In genomic region chr1:94698341-94698740, GRCh38 we compare ENCODE assay signal across 20 cellular contexts.
DNase-seq lines count a peak whose midpoint lies in the region; ATAC-seq, FAIRE-seq and TF ChIP-seq lines count a peak whose summit lies in the region.
"Had no signal": no experiment of that assay in that cellular context is flagged by ENCODE, and none has a peak within 500 bp of the region (broad histone marks: within the 10 kb centered on the region; RNA-seq: fewer than 3 reads in every experiment).

No MANE protein-coding gene starts in this region.

- H3K4me2 ChIP-seq in astrocyte (ENCODE audit: low read length) = peak overlapping the region; percentile 18

- H3K4me3 ChIP-seq in astrocyte (ENCODE audit: insufficient read depth, low read depth, low read length) = no peak overlapping the region
- no peak overlapping the region for H3K4me3 ChIP-seq in mesodermal cell (ENCODE audit: extremely low read depth, insufficient read depth, low read length, poor library complexity, severe bottlenecking)
- H3K4me3 ChIP-seq in body of pancreas = no peak overlapping the region
- H3K4me3 ChIP-seq: heart left ventricle, mucosa of descending colon, vagina had no signal

- TF ChIP-seq POLR2A in body of pancreas (IDR thresholded peaks at IDR 0.05) = no peak

- H3K4me3 Mint-ChIP-seq in astrocyte (ENCODE audit: unreplicated experiment) = no peak overlapping the region
- H3K4me3 Mint-ChIP-seq: stimulated activated naive B cell treated with anti-CD40 and anti-IgM and Interleukin-4, amounts not matched to agents 10 μg/mL and 1 μg/mL and 100 μg/mL, for 72 hours had no signal

- no peaks in the 10 kb centered on the region for H3K36me3 ChIP-seq in astrocyte (ENCODE audit: insufficient read depth, low read length)
- no peaks in the 10 kb centered on the region for H3K36me3 ChIP-seq in mesodermal cell (ENCODE audit: control insufficient read depth, insufficient read depth, low read length)
- H3K36me3 ChIP-seq in body of pancreas (replicated peaks in 1 of 2; ENCODE audit: insufficient read depth in 1 of 2, low read depth in 2 of 2) = no peaks in the 10 kb centered on the region
- H3K36me3 ChIP-seq: heart left ventricle, vagina had no signal

- H3K4me1 ChIP-seq in astrocyte (ENCODE audit: insufficient read depth, low read length) = peaks cover 21% of the 10 kb centered on the region
- H3K4me1 ChIP-seq in mesodermal cell (ENCODE audit: control insufficient read depth, insufficient read depth, low read length, poor library complexity, severe bottlenecking) = peaks cover 15% of the 10 kb centered on the region
- H3K4me1 ChIP-seq in body of pancreas = peaks cover 21% of the 10 kb centered on the region
- H3K4me1 ChIP-seq: vagina had no signal

- H3K9me3 ChIP-seq in astrocyte (ENCODE audit: insufficient read depth, low read depth, low read length) (no peaks in the 10 kb centered on the region), mesodermal cell (ENCODE audit: control insufficient read depth, low read length) (peaks cover 4% of the 10 kb centered on the region), body of pancreas (no peaks in the 10 kb centered on the region)
- H3K9me3 ChIP-seq: heart left ventricle, mucosa of descending colon, vagina had no signal

- ATAC-seq in body of pancreas (no peak), HG03442 (IDR thresholded peaks at IDR 0.05; ENCODE audit: unreplicated experiment) (no peak), HG03039 (IDR thresholded peaks at IDR 0.05; ENCODE audit: unreplicated experiment) (no peak)
- ATAC-seq: heart left ventricle; mucosa of descending colon; stimulated activated naive B cell treated with anti-CD40 and anti-IgM and Interleukin-4, amounts not matched to agents 10 μg/mL and 1 μg/mL and 100 μg/mL, for 72 hours had no signal

- peak overlapping the region; percentile 53 for H3K27ac ChIP-seq in astrocyte (ENCODE audit: low read depth, low read length)
- H3K27ac ChIP-seq in mesodermal cell (ENCODE audit: low read depth, low read length, severe bottlenecking) = peak overlapping the region; percentile 71
- H3K27ac ChIP-seq in body of pancreas = peak overlapping the region in 1 of 4 donors; percentile 12
- H3K27ac ChIP-seq: heart left ventricle, vagina, VCaP had no signal

- no peak for FAIRE-seq in astrocyte (lab: Jason Lieb, UNC)
- FAIRE-seq: kidney, small intestine had no signal

- peak overlapping the region; percentile 95 for H3K27ac Mint-ChIP-seq in astrocyte (ENCODE audit: unreplicated experiment)
- H3K27ac Mint-ChIP-seq: stimulated activated naive B cell treated with anti-CD40 and anti-IgM and Interleukin-4, amounts not matched to agents 10 μg/mL and 1 μg/mL and 100 μg/mL, for 72 hours had no signal

- peak; percentile 26 for DNase-seq in AG08395 (ENCODE audit: low spot score)
- DNase-seq in HT1080 (ENCODE audit: low read depth) = peak; percentile 48
- peak; percentile 67 for DNase-seq in astrocyte (ENCODE audit: low read depth)
- no peak for DNase-seq in body of pancreas
- no peak for DNase-seq in activated CD4-positive, alpha-beta T cell treated with anti-CD3 and anti-CD28 coated beads, Interleukin-2, amount 50 U/mL, for 4 hours
- DNase-seq: activated CD8-positive, alpha-beta memory T cell treated with anti-CD3 and anti-CD28 coated beads for 24 hours; AML-193; erythroblast; heart left ventricle; kidney; mucosa of descending colon; NCI-H187 treated with DMSO at 0.1 percent for 48 hours; NCI-H524 treated with DMSO at 0.1 percent for 48 hours; stimulated activated naive B cell treated with anti-CD40 and anti-IgM and Interleukin-4, amounts not matched to agents 10 μg/mL and 1 μg/mL and 100 μg/mL, for 72 hours had no signal

- H3K4me1 Mint-ChIP-seq in astrocyte (ENCODE audit: low read depth, unreplicated experiment) = peaks cover 50% of the 10 kb centered on the region
- H3K4me1 Mint-ChIP-seq: stimulated activated naive B cell treated with anti-CD40 and anti-IgM and Interleukin-4, amounts not matched to agents 10 μg/mL and 1 μg/mL and 100 μg/mL, for 72 hours had no signal

- TF ChIP-seq CTCF in astrocyte (IDR thresholded peaks at IDR 0.05; ENCODE audit: insufficient read depth, low read depth, low read length) = no peak
- no peak for TF ChIP-seq CTCF in body of pancreas (IDR thresholded peaks at IDR 0.05)

- intact Hi-C loops in body of pancreas (cut with DNase I) = no loop called here

- H3K36me3 Mint-ChIP-seq in astrocyte (ENCODE audit: low read depth, unreplicated experiment) = peaks cover 4% of the 10 kb centered on the region
- H3K36me3 Mint-ChIP-seq: stimulated activated naive B cell treated with anti-CD40 and anti-IgM and Interleukin-4, amounts not matched to agents 10 μg/mL and 1 μg/mL and 100 μg/mL, for 72 hours had no signal

- H4K20me1 ChIP-seq in astrocyte (ENCODE audit: insufficient read depth, low read length) = no peaks in the 10 kb centered on the region

- no peaks in the 10 kb centered on the region for H3K79me2 ChIP-seq in astrocyte (ENCODE audit: insufficient read depth, low read length)

- H3K9me3 Mint-ChIP-seq in astrocyte (ENCODE audit: unreplicated experiment) = no peaks in the 10 kb centered on the region
- H3K9me3 Mint-ChIP-seq: stimulated activated naive B cell treated with anti-CD40 and anti-IgM and Interleukin-4, amounts not matched to agents 10 μg/mL and 1 μg/mL and 100 μg/mL, for 72 hours had no signal

- no peak overlapping the region for H2AFZ ChIP-seq in astrocyte (ENCODE audit: low read depth, low read length)

- WGBS in mesodermal cell (ENCODE audit: insufficient coverage in 2 of 2), 2 experiments = 86% methylated on average over 2 of the region's 3 CpGs; no CpG with 5 or more reads in 1 of the 2 experiments
- 62 to 66% methylated on average over 3 of the region's 3 CpGs for WGBS in body of pancreas, 2 donors

- no peaks in the 10 kb centered on the region for H3K27me3 Mint-ChIP-seq in astrocyte (ENCODE audit: low read depth, unreplicated experiment)

- H3K9ac ChIP-seq in astrocyte (ENCODE audit: low read length) = peak overlapping the region; percentile 6

- H3K27me3 ChIP-seq in astrocyte (ENCODE audit: insufficient read depth, low read length) (no peaks in the 10 kb centered on the region), body of pancreas (no peaks in the 10 kb centered on the region)
- H3K27me3 ChIP-seq: heart left ventricle, vagina had no signal

Comparison
In these comparisons a context has a peak if more than half of its experiments do, and no peak if none do; other contexts are left out.
1. DNase-seq: peak in AG08395 (single experiment), HT1080 (single experiment) and astrocyte (single experiment); none in body of pancreas (0 of 4) and activated CD4-positive, alpha-beta T cell treated with anti-CD3 and anti-CD28 coated beads, Interleukin-2, amount 50 U/mL, for 4 hours (0 of 2).